Comparison of ENCODE assay signal across 1 cellular context in the genomic region with DNA sequence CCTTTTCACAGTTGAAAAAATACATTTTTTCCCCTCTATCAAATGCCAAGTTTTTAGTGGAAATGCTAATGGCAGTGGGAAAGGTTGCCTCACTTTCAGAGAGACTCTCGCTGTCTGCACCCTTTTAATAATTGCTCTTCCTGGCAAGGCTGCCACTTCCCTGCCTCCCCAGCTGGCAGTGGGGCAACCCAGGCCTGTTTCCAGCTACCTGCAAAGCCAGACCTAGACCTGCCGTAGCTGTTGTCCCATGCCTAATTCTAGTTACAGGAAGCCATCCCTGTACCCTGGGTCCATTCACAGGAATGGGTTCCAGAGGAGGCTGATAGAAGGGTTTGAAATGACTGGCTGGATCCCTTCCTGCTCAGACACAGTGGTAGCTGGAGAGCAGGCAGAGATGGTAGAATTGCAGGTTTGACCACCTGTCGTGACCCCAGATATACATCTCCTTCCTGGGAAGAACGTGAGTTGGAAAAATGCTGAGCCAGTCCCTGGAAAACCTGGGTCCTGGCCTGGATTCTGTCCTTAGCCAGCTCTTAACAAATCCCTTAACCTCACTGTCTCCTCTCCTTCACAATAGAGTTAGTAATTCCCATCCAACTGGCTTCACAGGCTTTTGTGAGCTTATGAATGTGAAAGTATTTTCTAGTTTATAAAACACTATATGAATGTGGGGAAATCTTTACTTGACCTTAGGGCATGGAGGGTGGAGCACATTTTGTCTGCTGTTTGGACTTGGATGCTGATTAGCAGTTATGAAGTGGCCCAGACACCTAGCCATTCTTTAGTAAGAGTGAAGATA.
TF ChIP-seq lines count a peak whose summit lies in the region.

No MANE protein-coding gene starts in this region.

TF ChIP-seq in HepG2, 621 proteins besides CTCF, POLR2A, EP300 and RAD21 (continued from another document):
- TF ChIP-seq, protein P1, sequence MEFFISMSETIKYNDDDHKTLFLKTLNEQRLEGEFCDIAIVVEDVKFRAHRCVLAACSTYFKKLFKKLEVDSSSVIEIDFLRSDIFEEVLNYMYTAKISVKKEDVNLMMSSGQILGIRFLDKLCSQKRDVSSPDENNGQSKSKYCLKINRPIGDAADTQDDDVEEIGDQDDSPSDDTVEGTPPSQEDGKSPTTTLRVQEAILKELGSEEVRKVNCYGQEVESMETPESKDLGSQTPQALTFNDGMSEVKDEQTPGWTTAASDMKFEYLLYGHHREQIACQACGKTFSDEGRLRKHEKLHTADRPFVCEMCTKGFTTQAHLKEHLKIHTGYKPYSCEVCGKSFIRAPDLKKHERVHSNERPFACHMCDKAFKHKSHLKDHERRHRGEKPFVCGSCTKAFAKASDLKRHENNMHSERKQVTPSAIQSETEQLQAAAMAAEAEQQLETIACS (CRISPR knock-in tag; IDR thresholded peaks at IDR 0.05): no peak
